Comparison of ENCODE assay signal across 31 cellular contexts in genomic region chrX:99777912-99778311, GRCh38.
"Had no signal": no experiment of that assay in that cellular context is flagged by ENCODE, and none has a peak within 500 bp of the region (broad histone marks: within the 10 kb centered on the region; RNA-seq: fewer than 3 reads in every experiment).

No MANE protein-coding gene starts in this region.

- H3K79me2 ChIP-seq: parathyroid adenoma had no signal

- H3K9ac ChIP-seq: neural progenitor cell, parathyroid adenoma had no signal

- H3K27me3 ChIP-seq: neural progenitor cell, ovary, spleen, suprapubic skin, testis, tibial artery, transverse colon, upper lobe of right lung, uterus had no signal

- H3K4me3 ChIP-seq: neural progenitor cell, ovary, psoas muscle, skin epidermis, smooth muscle cell, spleen, suprapubic skin, testis, tibial artery, transverse colon, upper lobe of right lung, uterus had no signal

- ATAC-seq: natural killer cell; psoas muscle; right cardiac atrium; sciatic nerve; stimulated activated memory B cell treated with anti-CD40 and anti-IgM and Interleukin-4, amounts not matched to agents 10 μg/mL and 1 μg/mL and 100 μg/mL, for 72 hours; stimulated activated naive CD8-positive, alpha-beta T cell treated with anti-CD3 and anti-CD28 coated beads, Interleukin-15, amount 100 ng/mL, for 72 hours; stimulated activated naive CD8-positive, alpha-beta T cell treated with anti-CD3 and anti-CD28 coated beads, Interleukin-15, Interleukin-2, amounts not matched to agents 100 U/mL and 50 U/mL, for 24 hours; upper lobe of right lung had no signal

- H3K27ac Mint-ChIP-seq: natural killer cell; nephron; neural progenitor cell; progenitor cell of endocrine pancreas; stimulated activated memory B cell treated with anti-CD40 and anti-IgM and Interleukin-4, amounts not matched to agents 10 μg/mL and 1 μg/mL and 100 μg/mL, for 72 hours; type B pancreatic cell had no signal

- DNase-seq: natural killer cell; occipital lobe; ovary; posterior cingulate gyrus; psoas muscle; right cardiac atrium; spleen; stimulated activated CD4-positive, alpha-beta T cell treated with anti-CD3 and anti-CD28 coated beads, Interleukin-12 subunit alpha, Interleukin-12 subunit beta, amount 100 ng/mL, for 4 hours; stimulated activated CD4-positive, alpha-beta T cell treated with anti-CD3 and anti-CD28 coated beads, Interleukin-1b, Interleukin-23, amount 100 ng/mL, for 48 hours; stimulated activated CD4-positive, alpha-beta T cell treated with anti-CD3 and anti-CD28 coated beads, Interleukin-4, amount 100 ng/mL, for 1 hour; stimulated activated CD4-positive, alpha-beta T cell treated with anti-CD3 and anti-CD28 coated beads, Interleukin-4, amount 100 ng/mL, for 4 hours; stimulated activated CD8-positive, alpha-beta memory T cell treated with anti-CD3 and anti-CD28 coated beads, Interleukin-4, amount 100 ng/mL, for 48 hours; stimulated activated naive CD4-positive, alpha-beta T cell; stimulated activated naive CD8-positive, alpha-beta T cell treated with anti-CD3 and anti-CD28 coated beads, Interleukin-15, amount 100 ng/mL, for 72 hours; stimulated activated naive CD8-positive, alpha-beta T cell treated with anti-CD3 and anti-CD28 coated beads, Interleukin-15, Interleukin-2, amounts not matched to agents 100 U/mL and 50 U/mL, for 24 hours; substantia nigra; testis; tibial artery; transverse colon; upper lobe of right lung; uterus had no signal

- H3K4me1 ChIP-seq: neural progenitor cell, parathyroid adenoma, psoas muscle, spleen, suprapubic skin, testis, tibial artery, transverse colon, upper lobe of right lung, uterus had no signal

- H3K4me3 Mint-ChIP-seq: natural killer cell; nephron; neural progenitor cell; stimulated activated memory B cell treated with anti-CD40 and anti-IgM and Interleukin-4, amounts not matched to agents 10 μg/mL and 1 μg/mL and 100 μg/mL, for 72 hours; stimulated activated naive CD8-positive, alpha-beta T cell treated with anti-CD3 and anti-CD28 coated beads, Interleukin-15, amount 100 ng/mL, for 72 hours; type B pancreatic cell had no signal

- H2AFZ ChIP-seq: neural progenitor cell, parathyroid adenoma had no signal

- H3K4me1 Mint-ChIP-seq: natural killer cell; nephron; neural progenitor cell; stimulated activated memory B cell treated with anti-CD40 and anti-IgM and Interleukin-4, amounts not matched to agents 10 μg/mL and 1 μg/mL and 100 μg/mL, for 72 hours; stimulated activated naive CD8-positive, alpha-beta T cell treated with anti-CD3 and anti-CD28 coated beads, Interleukin-15, amount 100 ng/mL, for 72 hours had no signal

- H3K27me3 Mint-ChIP-seq: progenitor cell of endocrine pancreas; stimulated activated memory B cell treated with anti-CD40 and anti-IgM and Interleukin-4, amounts not matched to agents 10 μg/mL and 1 μg/mL and 100 μg/mL, for 72 hours; stimulated activated naive CD8-positive, alpha-beta T cell treated with anti-CD3 and anti-CD28 coated beads, Interleukin-15, amount 100 ng/mL, for 72 hours; type B pancreatic cell had no signal

- H3K36me3 ChIP-seq: neural progenitor cell, ovary, spleen, suprapubic skin, tibial artery, transverse colon, upper lobe of right lung, uterus had no signal

- H3K9me3 ChIP-seq: ovary, psoas muscle, suprapubic skin, testis, transverse colon, upper lobe of right lung, uterus had no signal

- H3K9me3 Mint-ChIP-seq: stimulated activated memory B cell treated with anti-CD40 and anti-IgM and Interleukin-4, amounts not matched to agents 10 μg/mL and 1 μg/mL and 100 μg/mL, for 72 hours had no signal

- H3K36me3 Mint-ChIP-seq: natural killer cell; neural progenitor cell; stimulated activated memory B cell treated with anti-CD40 and anti-IgM and Interleukin-4, amounts not matched to agents 10 μg/mL and 1 μg/mL and 100 μg/mL, for 72 hours; type B pancreatic cell had no signal

- H3K27ac ChIP-seq: neural progenitor cell, ovary, parathyroid adenoma, psoas muscle, skin epidermis, spleen, suprapubic skin, testis, tibial artery, transverse colon, upper lobe of right lung, uterus had no signal

- H3K4me2 ChIP-seq: neural progenitor cell, smooth muscle cell had no signal
